5 cellular contexts compared by ENCODE assay signal in genomic region chr2:3075316-3075715, GRCh38.
"Had no signal": no experiment of that assay in that cellular context is flagged by ENCODE, and none has a peak within 500 bp of the region (broad histone marks: within the 10 kb centered on the region; RNA-seq: fewer than 3 reads in every experiment).

No MANE protein-coding gene starts in this region.

- ATAC-seq: K562 had no signal

- H3K4me3 Mint-ChIP-seq: H9 had no signal

- H2AFZ ChIP-seq: GM23248 had no signal

- H3K4me3 ChIP-seq: GM23248, K562 had no signal

- DNase-seq: GM23248, H9, HCEC 1CT, IMR-90 had no signal

- H3K9ac ChIP-seq: GM23248 had no signal

- H3K9me3 Mint-ChIP-seq: H9 had no signal

- H3K27ac ChIP-seq: GM23248 had no signal
